ENCODE assay signal across 9 cellular contexts in the genomic region with DNA sequence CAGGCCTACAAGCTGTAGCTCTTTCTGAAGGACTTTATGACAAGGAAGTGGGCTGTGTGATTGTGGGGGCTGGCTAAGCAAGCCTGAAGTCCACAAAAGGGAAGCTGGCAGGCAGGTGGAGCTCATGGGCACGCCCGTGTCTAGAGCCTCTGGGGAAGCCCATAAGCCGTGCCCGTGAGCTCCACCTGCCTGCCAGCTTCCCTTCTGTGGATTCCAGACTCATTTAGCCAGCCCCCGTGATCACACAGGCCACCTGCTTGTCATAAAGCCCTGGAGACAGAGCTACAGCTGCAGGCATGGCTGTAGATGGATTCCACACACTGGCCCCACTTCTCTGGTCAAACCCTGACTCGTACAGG. TPM values are rescaled to one million over a fixed set of nuclear protein-coding genes. Genes with fewer than 3 reads are reported as not detected.
DNase-seq lines count a peak whose midpoint lies in the region; ATAC-seq and TF ChIP-seq lines count a peak whose summit lies in the region.
"Had no signal": no experiment of that assay in that cellular context is flagged by ENCODE, and none has a peak within 500 bp of the region (broad histone marks: within the 10 kb centered on the region; RNA-seq: fewer than 3 reads in every experiment).

No MANE protein-coding gene starts in this region.

- peak; percentile 33 for DNase-seq in GM12864 (ENCODE audit: low read depth)
- peak; percentile 51 for DNase-seq in NCI-H1694 treated with DMSO at 0.1 percent for 48 hours (lab: John Stamatoyannopoulos, UW)
- peak; percentile 38 for DNase-seq in activated CD4-positive, alpha-beta T cell treated with anti-CD3 and anti-CD28 coated beads for 1 hour
- DNase-seq in endothelial cell (ENCODE audit: low spot score), result no peak
- DNase-seq in OCI-M1 (lab: John Stamatoyannopoulos, UW), result no peak
- DNase-seq in type B pancreatic cell (ENCODE audit: extremely low spot score, unreplicated experiment), result no peak

- peak overlapping the region; percentile 100 for H3K27ac Mint-ChIP-seq in endothelial cell (ENCODE audit: unreplicated experiment)
- no peak overlapping the region for H3K27ac Mint-ChIP-seq in type B pancreatic cell

- H3K4me3 ChIP-seq in GM12864 (ENCODE audit: low read depth, low read length) (no peak overlapping the region), skeletal muscle tissue (ENCODE audit: low read length in 3 of 3) (no peak overlapping the region)

- no peaks in the 10 kb centered on the region for H3K9me3 ChIP-seq in skeletal muscle tissue (ENCODE audit: control insufficient read depth in 3 of 3, low read length in 3 of 3)

- peak; percentile 29 for TF ChIP-seq CTCF in GM12864 (IDR thresholded peaks at IDR 0.05; ENCODE audit: low read depth, low read length, missing control alignments)
- TF ChIP-seq CTCF in endothelial cell (IDR thresholded peaks at IDR 0.05; ENCODE audit: unreplicated experiment), result no peak
- no peak for TF ChIP-seq CTCF in type B pancreatic cell (conservative IDR thresholded peaks at IDR 0.05)

- peaks cover 0 to 3% (median 0%) of the 10 kb centered on the region in 3 donors for H3K36me3 ChIP-seq in skeletal muscle tissue (ENCODE audit: control insufficient read depth in 3 of 3, insufficient read depth in 3 of 3, low read length in 3 of 3)

- peaks cover 19 to 24% (median 22%) of the 10 kb centered on the region in 3 donors for H3K4me1 ChIP-seq in skeletal muscle tissue (ENCODE audit: control insufficient read depth in 3 of 3, insufficient read depth in 3 of 3, low read length in 3 of 3)

- H3K9me3 Mint-ChIP-seq in endothelial cell (ENCODE audit: unreplicated experiment), result no peaks in the 10 kb centered on the region
- no peaks in the 10 kb centered on the region for H3K9me3 Mint-ChIP-seq in type B pancreatic cell

- H3K4me1 Mint-ChIP-seq in endothelial cell (ENCODE audit: unreplicated experiment) (peaks cover 61% of the 10 kb centered on the region), type B pancreatic cell (ENCODE audit: unreplicated experiment) (peaks cover 4% of the 10 kb centered on the region)

- H3K27me3 Mint-ChIP-seq in endothelial cell (ENCODE audit: unreplicated experiment) (peaks cover 6% of the 10 kb centered on the region), type B pancreatic cell (no peaks in the 10 kb centered on the region)

- no peaks in the 10 kb centered on the region for H3K27me3 ChIP-seq in skeletal muscle tissue (ENCODE audit: control insufficient read depth in 3 of 3, insufficient read depth in 3 of 3, low read length in 3 of 3)

- H3K36me3 Mint-ChIP-seq in endothelial cell (ENCODE audit: low read depth, unreplicated experiment), result peaks cover 32% of the 10 kb centered on the region
- no peaks in the 10 kb centered on the region for H3K36me3 Mint-ChIP-seq in type B pancreatic cell

- no peak overlapping the region for H3K9ac ChIP-seq in skeletal muscle tissue (ENCODE audit: low read depth in 1 of 3, low read length in 3 of 3)

- ATAC-seq in GM21825 (IDR thresholded peaks at IDR 0.05; ENCODE audit: unreplicated experiment), result no peak

- H3K4me3 Mint-ChIP-seq in endothelial cell (ENCODE audit: unreplicated experiment) (no peak overlapping the region), type B pancreatic cell (no peak overlapping the region)

- H3K27ac ChIP-seq in skeletal muscle tissue (ENCODE audit: low read depth, low read length), result peak overlapping the region; percentile 23
- H3K27ac ChIP-seq: epithelial cell of prostate had no signal

RNA-seq across cellular contexts. Expression of gene EFCC1, which starts 15.2 kb away (rescaled TPM):
- total RNA-seq in endothelial cell (ENCODE audit: unreplicated experiment), result 15.9 TPM
- total RNA-seq in skeletal muscle tissue, result 1.0 TPM
- 0.29 and 2.2 TPM in 2 replicates for total RNA-seq in type B pancreatic cell (ENCODE audit: low replicate concordance)

RNA-seq across cellular contexts. Expression of gene CFAP92, which starts 22.5 kb away (rescaled TPM):
- total RNA-seq in endothelial cell (ENCODE audit: unreplicated experiment) (3.7 TPM), skeletal muscle tissue (1.6 TPM), type B pancreatic cell (ENCODE audit: low replicate concordance) (4.4 and 4.5 TPM in 2 replicates)

RNA-seq across cellular contexts. Expression of gene GP9, which starts 44.2 kb away (rescaled TPM):
- total RNA-seq in endothelial cell (ENCODE audit: unreplicated experiment) (1.5 TPM), skeletal muscle tissue (not detected), type B pancreatic cell (ENCODE audit: low replicate concordance) (not detected in 2 replicates)

Comparison
In these comparisons a context has a peak if more than half of its experiments do, and no peak if none do; other contexts are left out.
1. DNase-seq: peak in GM12864 (single experiment), NCI-H1694 treated with DMSO at 0.1 percent for 48 hours (single experiment) and activated CD4-positive, alpha-beta T cell treated with anti-CD3 and anti-CD28 coated beads for 1 hour (single experiment); none in endothelial cell (single experiment), OCI-M1 (single experiment) and type B pancreatic cell (single experiment).